ENCODE assay signal across 27 cellular contexts in genomic region chr5:133642153-133642552, GRCh38.
"Had no signal": no experiment of that assay in that cellular context is flagged by ENCODE, and none has a peak within 500 bp of the region (broad histone marks: within the 10 kb centered on the region; RNA-seq: fewer than 3 reads in every experiment).

No MANE protein-coding gene starts in this region.

- H3K4me1 Mint-ChIP-seq: activated CD4-positive, alpha-beta memory T cell treated with anti-CD3 and anti-CD28 coated beads, Interleukin-2, amount 10 ng/mL, durations not matched to agents 7 days and 5 days; activated CD4-positive, alpha-beta T cell treated with anti-CD3 and anti-CD28 coated beads, Interleukin-2, amount 10 ng/mL, durations not matched to agents 7 days and 5 days; activated T-helper 17 cell treated with anti-CD3 and anti-CD28 coated beads, Interleukin-2, amount 50 U/mL, for 72 hours; T-helper 17 cell; WTC11 had no signal

- H3K36me3 ChIP-seq: brain microvascular endothelial cell, gastrocnemius medialis, heart left ventricle had no signal

- H3K27ac ChIP-seq: brain microvascular endothelial cell, foreskin keratinocyte, gastrocnemius medialis, heart left ventricle had no signal

- H3K9me3 Mint-ChIP-seq: activated CD4-positive, alpha-beta memory T cell treated with anti-CD3 and anti-CD28 coated beads, Interleukin-2, amount 10 ng/mL, durations not matched to agents 7 days and 5 days; activated CD4-positive, alpha-beta T cell treated with anti-CD3 and anti-CD28 coated beads, Interleukin-2, amount 10 ng/mL, durations not matched to agents 7 days and 5 days; activated T-cell treated with anti-CD3 and anti-CD28 coated beads, Interleukin-2, amount 50 U/mL, for 4 hours; activated T-helper 17 cell treated with anti-CD3 and anti-CD28 coated beads, Interleukin-2, amount 50 U/mL, for 72 hours; WTC11 had no signal

- ATAC-seq: activated T-cell treated with anti-CD3 and anti-CD28 coated beads, Interleukin-2, amount 50 U/mL, for 4 hours; activated T-helper 17 cell treated with anti-CD3 and anti-CD28 coated beads, Interleukin-2, amount 50 U/mL, for 72 hours; esophagus mucosa; foreskin keratinocyte; gastrocnemius medialis; heart left ventricle; T-helper 17 cell; WTC11 had no signal

- H3K4me1 ChIP-seq: foreskin keratinocyte, gastrocnemius medialis, heart left ventricle had no signal

- H3K27me3 ChIP-seq: brain microvascular endothelial cell, gastrocnemius medialis had no signal

- H3K4me3 ChIP-seq: gastrocnemius medialis, heart left ventricle had no signal

- H3K27ac Mint-ChIP-seq: activated CD4-positive, alpha-beta memory T cell treated with anti-CD3 and anti-CD28 coated beads, Interleukin-2, amount 10 ng/mL, durations not matched to agents 7 days and 5 days; activated CD4-positive, alpha-beta T cell treated with anti-CD3 and anti-CD28 coated beads, Interleukin-2, amount 10 ng/mL, durations not matched to agents 7 days and 5 days; activated naive CD8-positive, alpha-beta T cell; activated T-helper 17 cell treated with anti-CD3 and anti-CD28 coated beads, Interleukin-2, amount 50 U/mL, for 72 hours; T-helper 17 cell; WTC11 had no signal

- H3K9me3 ChIP-seq: gastrocnemius medialis, heart left ventricle had no signal

- H3K4me3 Mint-ChIP-seq: activated CD4-positive, alpha-beta memory T cell treated with anti-CD3 and anti-CD28 coated beads, Interleukin-2, amount 10 ng/mL, durations not matched to agents 7 days and 5 days; activated CD4-positive, alpha-beta T cell treated with anti-CD3 and anti-CD28 coated beads, Interleukin-2, amount 10 ng/mL, durations not matched to agents 7 days and 5 days; activated naive CD8-positive, alpha-beta T cell; activated T-cell treated with anti-CD3 and anti-CD28 coated beads, Interleukin-2, amount 50 U/mL, for 4 hours; activated T-helper 17 cell treated with anti-CD3 and anti-CD28 coated beads, Interleukin-2, amount 50 U/mL, for 72 hours; T-helper 17 cell; WTC11 had no signal

- H3K36me3 Mint-ChIP-seq: activated naive CD8-positive, alpha-beta T cell; WTC11 had no signal

- DNase-seq: activated CD4-positive, alpha-beta memory T cell treated with anti-CD3 and anti-CD28 coated beads, Interleukin-2, amount 10 ng/mL, durations not matched to agents 7 days and 5 days; activated CD4-positive, alpha-beta T cell treated with anti-CD3 and anti-CD28 coated beads for 1 hour; activated CD4-positive, alpha-beta T cell treated with anti-CD3 and anti-CD28 coated beads for 4 hours; activated CD4-positive, alpha-beta T cell treated with anti-CD3 and anti-CD28 coated beads, Interleukin-2, amount 10 ng/mL, durations not matched to agents 7 days and 5 days; activated CD4-positive, alpha-beta T cell treated with anti-CD3 and anti-CD28 coated beads, Interleukin-2, amount 50 U/mL, for 4 hours; activated effector memory CD4-positive, alpha-beta T cell treated with Interleukin-2 at 50 U/mL for 16 hours; activated gamma-delta T cell treated with Interleukin-2 at 50 U/mL for 16 hours; activated naive CD4-positive, alpha-beta T cell treated with anti-CD3 and anti-CD28 coated beads, Interleukin-2, amount 50 U/mL, for 16 hours; activated naive CD4-positive, alpha-beta T cell treated with Interleukin-2 at 50 U/mL for 16 hours; activated T-cell treated with anti-CD3 and anti-CD28 coated beads, Interleukin-2, amount 50 U/mL, for 4 hours; amniotic stem cell; anterior cingulate cortex; brain microvascular endothelial cell; caudate nucleus; cortex of kidney; dermis blood vessel endothelial cell; effector CD4-positive, alpha-beta T cell; foreskin keratinocyte; gastrocnemius medialis; glutamatergic neuron; heart left ventricle; T-helper 1 cell; T-helper 17 cell had no signal
